1 cellular context compared by ENCODE assay signal in the genomic region with DNA sequence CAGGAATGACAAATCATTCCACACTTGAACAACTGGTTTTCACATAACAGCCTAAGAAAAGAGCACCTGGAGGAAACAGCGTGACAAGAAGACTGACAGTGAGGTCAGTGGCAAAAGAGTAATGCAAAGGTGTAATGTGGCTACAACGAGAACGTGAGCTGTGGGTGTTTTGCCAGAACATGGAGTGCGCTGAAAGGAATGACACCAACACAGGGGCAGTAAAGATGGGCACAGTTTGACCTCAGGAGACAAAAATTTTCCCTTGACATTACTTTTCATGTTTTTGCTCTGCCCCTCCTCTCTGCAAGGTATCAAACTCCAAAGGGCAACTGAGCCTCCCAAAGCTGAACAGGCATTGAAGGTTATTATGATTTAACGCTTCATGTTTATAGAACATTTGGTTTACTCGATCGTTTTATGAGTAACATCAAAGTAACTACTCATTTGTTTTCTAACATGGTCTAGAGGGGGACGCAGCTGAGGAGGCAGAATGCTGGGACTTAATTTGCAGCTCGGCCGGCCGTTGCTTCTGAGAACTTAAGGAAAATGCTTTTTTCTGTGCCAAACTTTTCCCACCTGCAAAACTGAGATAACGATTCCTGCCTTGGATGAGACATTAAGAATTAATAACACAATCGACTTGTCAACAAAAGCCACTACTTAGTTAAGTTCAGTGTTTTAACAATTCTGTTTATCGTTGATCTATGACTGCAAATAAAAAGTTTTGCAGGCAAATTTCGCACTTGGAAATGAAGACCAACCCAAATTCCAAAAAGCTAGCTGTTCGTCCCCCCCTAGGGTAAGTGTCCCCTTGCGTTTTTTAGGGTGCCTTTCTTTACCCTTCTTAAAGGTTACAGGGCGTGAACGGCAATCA.
TF ChIP-seq lines count a peak whose summit lies in the region.

No MANE protein-coding gene starts in this region.

TF ChIP-seq in HepG2, 621 proteins besides CTCF, POLR2A, EP300 and RAD21 (continues in another document):
- TF ChIP-seq MAF1 (CRISPR knock-in tag; IDR thresholded peaks at IDR 0.05; ENCODE audit: borderline replicate concordance) (0 out of 2 replicates have a peak, but pooled peaks have one; percentile 33), CBX2 (IDR thresholded peaks at IDR 0.05; ENCODE audit: low read depth, low read length) (no peak; the same call in 1 of the 2 replicates), CBX2 (CRISPR knock-in tag; IDR thresholded peaks at IDR 0.05; ENCODE audit: low read depth) (no peak), ARHGAP35 (CRISPR knock-in tag; IDR thresholded peaks at IDR 0.05; ENCODE audit: borderline replicate concordance) (0 out of 2 replicates have a peak, but pooled peaks have one; percentile 5), CREM (IDR thresholded peaks at IDR 0.05) (peak; percentile 25; the same call in 1 of the 2 replicates), CREM (CRISPR knock-in tag; IDR thresholded peaks at IDR 0.05) (no peak), ZIK1 (CRISPR knock-in tag; IDR thresholded peaks at IDR 0.05; ENCODE audit: borderline replicate concordance, low read depth) (peak; percentile 36; the same call in 1 of the 2 replicates), ZNF614 (CRISPR knock-in tag; IDR thresholded peaks at IDR 0.05; ENCODE audit: borderline replicate concordance) (peak; percentile 22; the same call in 1 of the 2 replicates), HOXA7 (CRISPR knock-in tag; IDR thresholded peaks at IDR 0.05) (no peak), HNF4A (CRISPR knock-in tag; IDR thresholded peaks at IDR 0.05) (peak; percentile 86), ZNF891 (CRISPR knock-in tag; IDR thresholded peaks at IDR 0.05) (no peak), ZNF615 (CRISPR knock-in tag; IDR thresholded peaks at IDR 0.05; ENCODE audit: borderline replicate concordance) (peak; percentile 7; the same call in 1 of the 2 replicates), ZNF343 (CRISPR knock-in tag; IDR thresholded peaks at IDR 0.05) (no peak), ZNF652 (CRISPR knock-in tag; IDR thresholded peaks at IDR 0.05; ENCODE audit: borderline replicate concordance, low read depth) (0 out of 2 replicates have a peak, but pooled peaks have one; percentile 7), FOXO4 (CRISPR knock-in tag; conservative IDR thresholded peaks at IDR 0.05) (0 out of 2 replicates have a peak, but pooled peaks have one; percentile 67), HMG20A (CRISPR knock-in tag; IDR thresholded peaks at IDR 0.05; ENCODE audit: borderline replicate concordance) (no peak), ZBTB14 (CRISPR knock-in tag; IDR thresholded peaks at IDR 0.05) (peak; percentile 17; the same call in 1 of the 2 replicates), SPEN (CRISPR knock-in tag; IDR thresholded peaks at IDR 0.05; ENCODE audit: low read depth) (peak; percentile 21; the same call in 1 of the 2 replicates), ZSCAN30 (CRISPR knock-in tag; IDR thresholded peaks at IDR 0.05) (peak; percentile 12; the same call in 1 of the 2 replicates), ZNF34 (CRISPR knock-in tag; IDR thresholded peaks at IDR 0.05; ENCODE audit: borderline replicate concordance) (0 out of 2 replicates have a peak, but pooled peaks have one; percentile 16), ZNF7 (CRISPR knock-in tag; IDR thresholded peaks at IDR 0.05) (no peak), ZNF251 (CRISPR knock-in tag; IDR thresholded peaks at IDR 0.05) (peak; percentile 77; the same call in 1 of the 2 replicates), ZNF607 (CRISPR knock-in tag; IDR thresholded peaks at IDR 0.05; ENCODE audit: borderline replicate concordance) (0 out of 2 replicates have a peak, but pooled peaks have one; percentile 55), ZNF598 (CRISPR knock-in tag; IDR thresholded peaks at IDR 0.05; ENCODE audit: borderline replicate concordance) (no peak), ZNF138 (CRISPR knock-in tag; IDR thresholded peaks at IDR 0.05; ENCODE audit: low read depth) (0 out of 2 replicates have a peak, but pooled peaks have one; percentile 12), ARID5B (CRISPR knock-in tag; IDR thresholded peaks at IDR 0.05) (peak; percentile 26), ZMYM3 (CRISPR knock-in tag; IDR thresholded peaks at IDR 0.05) (peak; percentile 10; the same call in 1 of the 2 replicates), ZSCAN21 (CRISPR knock-in tag; IDR thresholded peaks at IDR 0.05; ENCODE audit: borderline replicate concordance) (no peak), POLR2AphosphoS5 (IDR thresholded peaks at IDR 0.05; ENCODE audit: low read depth, low read length) (peak; percentile 26; the same call in 1 of the 2 replicates), ZNF30 (CRISPR knock-in tag; IDR thresholded peaks at IDR 0.05) (peak; percentile 17; the same call in 1 of the 2 replicates), ZNF468 (CRISPR knock-in tag; IDR thresholded peaks at IDR 0.05) (no peak), PAWR (CRISPR knock-in tag; IDR thresholded peaks at IDR 0.05; ENCODE audit: borderline replicate concordance) (no peak), HOXA3 (CRISPR knock-in tag; IDR thresholded peaks at IDR 0.05) (peak; percentile 61; the same call in 1 of the 2 replicates), ZNF557 (CRISPR knock-in tag; IDR thresholded peaks at IDR 0.05) (0 out of 2 replicates have a peak, but pooled peaks have one; percentile 35), SMARCC2 (IDR thresholded peaks at IDR 0.05) (0 out of 2 replicates have a peak, but pooled peaks have one; percentile 5), NR2F6 (IDR thresholded peaks at IDR 0.05) (no peak), NR2F6 (CRISPR knock-in tag; IDR thresholded peaks at IDR 0.05) (peak; percentile 32; the same call in 1 of the 2 replicates), PTBP1 (IDR thresholded peaks at IDR 0.05; ENCODE audit: low read depth, low read length, poor library complexity, severe bottlenecking) (no peak), ARID3A (IDR thresholded peaks at IDR 0.05; ENCODE audit: low read depth, low read length) (0 out of 2 replicates have a peak, but pooled peaks have one; percentile 22), BCL3 (CRISPR knock-in tag; IDR thresholded peaks at IDR 0.05) (0 out of 2 replicates have a peak, but pooled peaks have one; percentile 27), NFIC (IDR thresholded peaks at IDR 0.05; ENCODE audit: low read length) (no peak), XRCC5 (optimal IDR thresholded peaks at IDR 0.05; ENCODE audit: low read length) (peak; percentile 12)
- TF ChIP-seq, protein P1, sequence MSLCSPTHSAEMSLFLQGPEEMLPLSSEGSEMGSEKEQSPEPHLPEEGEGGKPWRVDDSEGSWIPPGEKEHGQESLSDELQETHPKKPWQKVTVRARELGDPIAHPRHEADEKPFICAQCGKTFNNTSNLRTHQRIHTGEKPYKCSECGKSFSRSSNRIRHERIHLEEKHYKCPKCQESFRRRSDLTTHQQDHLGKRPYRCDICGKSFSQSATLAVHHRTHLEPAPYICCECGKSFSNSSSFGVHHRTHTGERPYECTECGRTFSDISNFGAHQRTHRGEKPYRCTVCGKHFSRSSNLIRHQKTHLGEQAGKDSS (CRISPR knock-in tag; IDR thresholded peaks at IDR 0.05; ENCODE audit: borderline replicate concordance, low read depth), result 0 out of 2 replicates have a peak, but pooled peaks have one; percentile 21
- TF ChIP-seq, protein P2, sequence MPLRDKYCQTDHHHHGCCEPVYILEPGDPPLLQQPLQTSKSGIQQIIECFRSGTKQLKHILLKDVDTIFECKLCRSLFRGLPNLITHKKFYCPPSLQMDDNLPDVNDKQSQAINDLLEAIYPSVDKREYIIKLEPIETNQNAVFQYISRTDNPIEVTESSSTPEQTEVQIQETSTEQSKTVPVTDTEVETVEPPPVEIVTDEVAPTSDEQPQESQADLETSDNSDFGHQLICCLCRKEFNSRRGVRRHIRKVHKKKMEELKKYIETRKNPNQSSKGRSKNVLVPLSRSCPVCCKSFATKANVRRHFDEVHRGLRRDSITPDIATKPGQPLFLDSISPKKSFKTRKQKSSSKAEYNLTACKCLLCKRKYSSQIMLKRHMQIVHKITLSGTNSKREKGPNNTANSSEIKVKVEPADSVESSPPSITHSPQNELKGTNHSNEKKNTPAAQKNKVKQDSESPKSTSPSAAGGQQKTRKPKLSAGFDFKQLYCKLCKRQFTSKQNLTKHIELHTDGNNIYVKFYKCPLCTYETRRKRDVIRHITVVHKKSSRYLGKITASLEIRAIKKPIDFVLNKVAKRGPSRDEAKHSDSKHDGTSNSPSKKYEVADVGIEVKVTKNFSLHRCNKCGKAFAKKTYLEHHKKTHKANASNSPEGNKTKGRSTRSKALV (CRISPR knock-in tag; IDR thresholded peaks at IDR 0.05), result no peak
- TF ChIP-seq, protein P3, sequence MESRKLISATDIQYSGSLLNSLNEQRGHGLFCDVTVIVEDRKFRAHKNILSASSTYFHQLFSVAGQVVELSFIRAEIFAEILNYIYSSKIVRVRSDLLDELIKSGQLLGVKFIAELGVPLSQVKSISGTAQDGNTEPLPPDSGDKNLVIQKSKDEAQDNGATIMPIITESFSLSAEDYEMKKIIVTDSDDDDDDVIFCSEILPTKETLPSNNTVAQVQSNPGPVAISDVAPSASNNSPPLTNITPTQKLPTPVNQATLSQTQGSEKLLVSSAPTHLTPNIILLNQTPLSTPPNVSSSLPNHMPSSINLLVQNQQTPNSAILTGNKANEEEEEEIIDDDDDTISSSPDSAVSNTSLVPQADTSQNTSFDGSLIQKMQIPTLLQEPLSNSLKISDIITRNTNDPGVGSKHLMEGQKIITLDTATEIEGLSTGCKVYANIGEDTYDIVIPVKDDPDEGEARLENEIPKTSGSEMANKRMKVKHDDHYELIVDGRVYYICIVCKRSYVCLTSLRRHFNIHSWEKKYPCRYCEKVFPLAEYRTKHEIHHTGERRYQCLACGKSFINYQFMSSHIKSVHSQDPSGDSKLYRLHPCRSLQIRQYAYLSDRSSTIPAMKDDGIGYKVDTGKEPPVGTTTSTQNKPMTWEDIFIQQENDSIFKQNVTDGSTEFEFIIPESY (CRISPR knock-in tag; IDR thresholded peaks at IDR 0.05), result peak; percentile 37; the same call in 1 of the 2 replicates
